ENCODE assay signal across 1 cellular context in the genomic region with DNA sequence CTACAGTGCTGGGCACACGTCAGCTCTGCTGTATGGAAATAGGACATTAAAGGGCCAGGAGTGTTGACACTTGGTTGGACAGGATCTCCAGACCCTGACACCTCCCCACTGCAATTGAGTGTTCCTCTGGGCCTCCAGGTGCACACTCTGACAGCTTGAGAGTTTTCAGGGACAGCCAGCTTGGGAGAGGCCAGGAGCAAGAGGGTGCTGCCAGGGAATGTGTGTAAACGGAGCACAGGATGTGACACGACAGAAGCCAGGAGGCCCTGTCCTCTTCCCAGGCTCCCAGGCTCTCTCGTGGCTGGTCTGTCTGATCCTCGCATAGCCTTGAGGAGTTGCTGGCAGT.
TF ChIP-seq lines count a peak whose summit lies in the region.

No MANE protein-coding gene starts in this region.

TF ChIP-seq in H1, 55 proteins besides CTCF, POLR2A, EP300 and RAD21 (continued from another document):
- TF ChIP-seq YY1 (IDR thresholded peaks at IDR 0.05; ENCODE audit: low read depth, low read length) (no peak), POLR2AphosphoS5 (IDR thresholded peaks at IDR 0.05; ENCODE audit: low read depth, low read length) (no peak), CEBPB (IDR thresholded peaks at IDR 0.05; ENCODE audit: low read depth, low read length) (no peak), RNF2 (IDR thresholded peaks at IDR 0.05; ENCODE audit: borderline replicate concordance, low read depth, low read length, missing control alignments, poor library complexity, severe bottlenecking) (no peak), GABPA (IDR thresholded peaks at IDR 0.05; ENCODE audit: borderline replicate concordance, insufficient read depth, low read length) (no peak), SRF (IDR thresholded peaks at IDR 0.05; ENCODE audit: low read depth, low read length) (no peak), ATF3 (IDR thresholded peaks at IDR 0.05; ENCODE audit: insufficient read depth, low read depth, low read length) (no peak), TBP (IDR thresholded peaks at IDR 0.05; ENCODE audit: low read depth, low read length) (no peak), SP4 (IDR thresholded peaks at IDR 0.05; ENCODE audit: low read length) (no peak), KDM1A (IDR thresholded peaks at IDR 0.05; ENCODE audit: borderline replicate concordance, low read length) (no peak), EZH2 (IDR thresholded peaks at IDR 0.05; ENCODE audit: low read depth, low read length, severe bottlenecking) (no peak)
